Comparison of ENCODE assay signal across 17 cellular contexts in the genomic region with DNA sequence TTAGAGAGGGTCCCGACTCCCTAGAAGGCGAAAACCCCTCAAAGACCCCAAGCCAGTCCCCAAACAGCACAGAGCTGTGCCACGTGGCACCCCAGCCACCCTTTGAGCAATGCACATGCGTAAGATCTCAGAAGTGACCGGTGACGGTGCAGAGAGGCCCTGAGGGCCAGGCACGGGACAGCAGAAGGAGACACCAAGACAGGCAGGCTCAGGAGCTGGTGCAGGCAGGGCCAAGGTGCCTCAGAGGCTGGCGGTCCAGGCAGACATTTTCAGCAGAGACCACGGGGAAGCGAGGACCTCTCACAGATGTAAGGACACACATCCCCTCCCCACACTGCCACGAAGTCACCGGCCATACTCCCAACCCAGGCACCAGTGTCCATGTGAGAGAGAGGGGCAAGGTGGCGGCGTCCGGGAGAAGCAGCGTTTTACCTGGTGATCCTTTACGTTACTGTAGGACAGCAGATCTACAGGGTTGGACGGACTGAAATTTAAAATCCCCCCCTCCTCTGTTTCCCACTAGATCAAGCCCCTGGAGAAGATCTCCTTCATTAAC. TPM values are rescaled to one million over a fixed set of nuclear protein-coding genes. Genes with fewer than 3 reads are reported as not detected.
DNase-seq lines count a peak whose midpoint lies in the region; ATAC-seq and TF ChIP-seq lines count a peak whose summit lies in the region.
"Had no signal": no experiment of that assay in that cellular context is flagged by ENCODE, and none has a peak within 500 bp of the region (broad histone marks: within the 10 kb centered on the region; RNA-seq: fewer than 3 reads in every experiment).

No MANE protein-coding gene starts in this region.

- no peaks in the 10 kb centered on the region for H3K36me3 ChIP-seq in mesenchymal stem cell (ENCODE audit: control insufficient read depth in 1 of 2, insufficient read depth in 2 of 2, low read depth in 1 of 2, low read length in 2 of 2)
- no peaks in the 10 kb centered on the region for H3K36me3 ChIP-seq in stomach smooth muscle (ENCODE audit: control insufficient read depth in 2 of 2, insufficient read depth in 2 of 2, low read length in 2 of 2)
- H3K36me3 ChIP-seq in prostate gland = no peaks in the 10 kb centered on the region
- H3K36me3 ChIP-seq in left ventricle myocardium inferior = no peaks in the 10 kb centered on the region
- H3K36me3 ChIP-seq: BE2C had no signal

- peaks cover 74% of the 10 kb centered on the region for H3K4me1 Mint-ChIP-seq in WTC11

- no peak overlapping the region for H2AFZ ChIP-seq in mesenchymal stem cell (ENCODE audit: low read depth, low read length)
- H2AFZ ChIP-seq: GM23338 had no signal

- H3K79me1 ChIP-seq in mesenchymal stem cell (replicated peaks; ENCODE audit: low read length, poor library complexity, severe bottlenecking) = no peaks in the 10 kb centered on the region

- 93% methylated on average over 17 of the region's 18 CpGs for WGBS in mesenchymal stem cell
- WGBS in prostate gland = 92% methylated on average over 18 of the region's 18 CpGs

- POLR2A ChIA-PET in WTC11 (lab: Charles Lee) = interaction anchor here (0.7 to 2.0 kb wide), 2 partner anchors 8 to 569 kb away, joined by 5 to 8 read pairs; no protein-coding TSS in a partner anchor

- H3K23ac ChIP-seq in mesenchymal stem cell (ENCODE audit: low read length in 2 of 2) = no peak overlapping the region

- DNase-seq in WTC11 (ENCODE audit: low spot score) (no peak), mesenchymal stem cell (no peak), prostate gland (ENCODE audit: low spot score) (no peak), left ventricle myocardium inferior (no peak), NCI-H2107 treated with DMSO at 0.1 percent for 48 hours (lab: John Stamatoyannopoulos, UW; ENCODE audit: unreplicated experiment) (no peak)
- DNase-seq in activated naive CD4-positive, alpha-beta T cell (lab: John Stamatoyannopoulos, UW) = no peak
- DNase-seq: BE2C; CD8-positive, alpha-beta memory T cell; IMR-90; NCI-H1417 treated with DMSO at 0.1 percent for 48 hours; NCI-H1930; NCI-H345; NCI-H524 treated with DMSO at 0.1 percent for 48 hours had no signal

- H3K4ac ChIP-seq in mesenchymal stem cell (ENCODE audit: low read depth in 1 of 2, low read length in 2 of 2) = peak overlapping the region in 1 of 2 experiments; percentile 6

- H3K9me3 Mint-ChIP-seq in WTC11 = no peaks in the 10 kb centered on the region
- H3K9me3 Mint-ChIP-seq: CD8-positive, alpha-beta memory T cell had no signal

- intact Hi-C loops in prostate gland (cut with DNase I) = no loop called here
- intact Hi-C loops in left ventricle myocardium inferior (cut with micrococcal nuclease) = no loop called here

- no peak overlapping the region for H2BK5ac ChIP-seq in mesenchymal stem cell (ENCODE audit: low read depth, low read length, poor library complexity, severe bottlenecking)

- no peak overlapping the region for H2AK5ac ChIP-seq in mesenchymal stem cell (ENCODE audit: low read length, severe bottlenecking)

- H2BK12ac ChIP-seq in mesenchymal stem cell (ENCODE audit: low read length in 2 of 2) = peak overlapping the region in 1 of 2 experiments; percentile 68

- CTCF ChIA-PET in WTC11 (lab: Charles Lee) = interaction anchor here (2.6 to 5.5 kb wide), 4 partner anchors 9 to 80 kb away, joined by 8 to 37 read pairs (median 34); no protein-coding TSS in a partner anchor

- H3K4me2 ChIP-seq in mesenchymal stem cell (ENCODE audit: low read length, poor library complexity, severe bottlenecking) = no peak overlapping the region
- H3K4me2 ChIP-seq: GM23338 had no signal

- H3K27ac ChIP-seq in C4-2B = peak overlapping the region; percentile 95
- no peak overlapping the region for H3K27ac ChIP-seq in mesenchymal stem cell (ENCODE audit: low read length, poor library complexity, severe bottlenecking)
- H3K27ac ChIP-seq in stomach smooth muscle (ENCODE audit: low read length) = peak overlapping the region; percentile 74
- no peak overlapping the region for H3K27ac ChIP-seq in prostate gland
- no peak overlapping the region for H3K27ac ChIP-seq in left ventricle myocardium inferior (replicated peaks)

- H3K36me3 Mint-ChIP-seq in WTC11 = peaks cover 3% of the 10 kb centered on the region
- H3K36me3 Mint-ChIP-seq: CD8-positive, alpha-beta memory T cell had no signal

- H3K4me3 ChIP-seq in mesenchymal stem cell (ENCODE audit: insufficient read depth in 1 of 2, low read depth in 1 of 2, low read length in 2 of 2) = no peak overlapping the region
- H3K4me3 ChIP-seq in stomach smooth muscle (ENCODE audit: low read length in 2 of 2) = no peak overlapping the region
- H3K4me3 ChIP-seq in prostate gland = no peak overlapping the region
- no peak overlapping the region for H3K4me3 ChIP-seq in left ventricle myocardium inferior
- H3K4me3 ChIP-seq: GM23338 had no signal

- no peak for ATAC-seq in WTC11
- ATAC-seq: GM23338 had no signal

- H3K14ac ChIP-seq in mesenchymal stem cell (ENCODE audit: low read length in 2 of 2) = peak overlapping the region in 1 of 2 experiments; percentile 23

- H3K27ac Mint-ChIP-seq in WTC11 = peak overlapping the region; percentile 27; the same call in 1 of the 2 replicates

- H4K8ac ChIP-seq in mesenchymal stem cell (ENCODE audit: low read length) = no peak overlapping the region

- peaks cover 31% of the 10 kb centered on the region for H3K4me1 ChIP-seq in mesenchymal stem cell (ENCODE audit: control insufficient read depth, insufficient read depth, low read depth, low read length)
- H3K4me1 ChIP-seq in stomach smooth muscle (ENCODE audit: control insufficient read depth, insufficient read depth, low read length) = peaks cover 42% of the 10 kb centered on the region
- H3K4me1 ChIP-seq in prostate gland (replicated peaks) = no peaks in the 10 kb centered on the region
- peaks cover 31% of the 10 kb centered on the region for H3K4me1 ChIP-seq in left ventricle myocardium inferior
- H3K4me1 ChIP-seq: BE2C had no signal

- no peaks in the 10 kb centered on the region; the same call in 1 of the 2 replicates for H3K27me3 Mint-ChIP-seq in WTC11 (ENCODE audit: low read depth)

- TF ChIP-seq POLR2A in prostate gland (IDR thresholded peaks at IDR 0.05) = no peak

- TF ChIP-seq CTCF in C4-2B (conservative IDR thresholded peaks at IDR 0.05) = no peak
- no peak for TF ChIP-seq CTCF in WTC11 (IDR thresholded peaks at IDR 0.05)
- TF ChIP-seq CTCF in prostate gland (IDR thresholded peaks at IDR 0.05) = no peak
- no peak for TF ChIP-seq CTCF in left ventricle myocardium inferior (IDR thresholded peaks at IDR 0.05; ENCODE audit: borderline replicate concordance)

- H4K91ac ChIP-seq in mesenchymal stem cell (ENCODE audit: low read length) = peak overlapping the region; percentile 5

- H3K9me3 ChIP-seq in mesenchymal stem cell (ENCODE audit: control insufficient read depth, low read length) (no peaks in the 10 kb centered on the region), stomach smooth muscle (ENCODE audit: control insufficient read depth in 2 of 2, low read length in 2 of 2) (no peaks in the 10 kb centered on the region), prostate gland (no peaks in the 10 kb centered on the region), left ventricle myocardium inferior (replicated peaks) (no peaks in the 10 kb centered on the region)
- H3K9me3 ChIP-seq: BE2C had no signal

- H3K18ac ChIP-seq in mesenchymal stem cell (ENCODE audit: low read depth in 1 of 2, low read length in 2 of 2) = no peak overlapping the region

- H3K4me3 Mint-ChIP-seq in WTC11 = no peak overlapping the region
- H3K4me3 Mint-ChIP-seq: CD8-positive, alpha-beta memory T cell had no signal

- H2BK15ac ChIP-seq in mesenchymal stem cell (ENCODE audit: low read depth, poor library complexity, severe bottlenecking) = no peak overlapping the region

- H3K27me3 ChIP-seq in mesenchymal stem cell (ENCODE audit: control insufficient read depth in 1 of 2, insufficient read depth in 1 of 2, low read length in 2 of 2) (no peaks in the 10 kb centered on the region), stomach smooth muscle (ENCODE audit: control insufficient read depth in 1 of 2, insufficient read depth in 2 of 2, low read length in 2 of 2) (no peaks in the 10 kb centered on the region), prostate gland (replicated peaks; ENCODE audit: insufficient read depth) (no peaks in the 10 kb centered on the region), left ventricle myocardium inferior (ENCODE audit: low read depth) (no peaks in the 10 kb centered on the region)
- H3K27me3 ChIP-seq: BE2C had no signal

- no peak overlapping the region for H3K9ac ChIP-seq in mesenchymal stem cell (ENCODE audit: low read length)
- no peak overlapping the region for H3K9ac ChIP-seq in stomach smooth muscle (ENCODE audit: low read length in 2 of 2)

- H2BK120ac ChIP-seq in mesenchymal stem cell (ENCODE audit: low read depth, low read length) = no peak overlapping the region

TF ChIP-seq in WTC11, 78 proteins besides CTCF, POLR2A, EP300 and RAD21:
- TF ChIP-seq HMGA2 (CRISPR knock-in tag; IDR thresholded peaks at IDR 0.05) = no peak
- no peak for TF ChIP-seq ZNF423 (CRISPR knock-in tag; IDR thresholded peaks at IDR 0.05)
- TF ChIP-seq NR2C2 (CRISPR knock-in tag; IDR thresholded peaks at IDR 0.05) = no peak
- no peak for TF ChIP-seq TEAD1 (CRISPR knock-in tag; IDR thresholded peaks at IDR 0.05)
- no peak for TF ChIP-seq IRF2 (CRISPR knock-in tag; IDR thresholded peaks at IDR 0.05; ENCODE audit: borderline replicate concordance, low read depth)

RNA-seq across cellular contexts. Expression of gene RAB17, which starts 2.0 kb away (rescaled TPM):
- total RNA-seq in WTC11 (2021) (134 to 140 TPM (median 137 TPM) in 3 replicates), prostate gland (10 to 100 TPM; 12.6 to 13.6 TPM), left ventricle myocardium inferior (4.5 TPM)
- polyA plus RNA-seq in mesenchymal stem cell (2013, experiment 1 of 2) = 0.11 TPM
- polyA plus RNA-seq in mesenchymal stem cell (2013, experiment 2 of 2) = 0.11 TPM
- total RNA-seq: CD8-positive, alpha-beta memory T cell; IMR-90 had no signal
- polyA plus RNA-seq: CD8-positive, alpha-beta memory T cell had no signal

RNA-seq across cellular contexts. Expression of gene PRLH, which starts 26.1 kb away (rescaled TPM):
- total RNA-seq in WTC11 (2021) (not detected in 3 replicates), prostate gland (not detected), left ventricle myocardium inferior (not detected)
- polyA plus RNA-seq in mesenchymal stem cell (2013, experiment 1 of 2) = not detected
- polyA plus RNA-seq in mesenchymal stem cell (2013, experiment 2 of 2) = not detected
- total RNA-seq: CD8-positive, alpha-beta memory T cell; GM23338; IMR-90; MCF 10A had no signal
- polyA plus RNA-seq: CD8-positive, alpha-beta memory T cell; GM23338; IMR-90 had no signal

RNA-seq across cellular contexts. Expression of gene LRRFIP1, which starts 34.9 kb away (rescaled TPM):
- total RNA-seq in WTC11 (2021) (70.6 to 88.4 TPM (median 71.2 TPM) in 3 replicates), prostate gland (10 to 100 TPM; 66.1 to 73.1 TPM), left ventricle myocardium inferior (97.1 TPM)
- polyA plus RNA-seq in mesenchymal stem cell (2013, experiment 1 of 2) = 111 TPM
- 106 TPM for polyA plus RNA-seq in mesenchymal stem cell (2013, experiment 2 of 2)

Comparison
In these comparisons a context has a peak if more than half of its experiments do, and no peak if none do; other contexts are left out.
1. H3K27ac ChIP-seq: peak in C4-2B (single experiment) and stomach smooth muscle (single experiment); none in mesenchymal stem cell (single experiment), prostate gland (0 of 2) and left ventricle myocardium inferior (single experiment).